1 cellular context compared by ENCODE assay signal in the genomic region with DNA sequence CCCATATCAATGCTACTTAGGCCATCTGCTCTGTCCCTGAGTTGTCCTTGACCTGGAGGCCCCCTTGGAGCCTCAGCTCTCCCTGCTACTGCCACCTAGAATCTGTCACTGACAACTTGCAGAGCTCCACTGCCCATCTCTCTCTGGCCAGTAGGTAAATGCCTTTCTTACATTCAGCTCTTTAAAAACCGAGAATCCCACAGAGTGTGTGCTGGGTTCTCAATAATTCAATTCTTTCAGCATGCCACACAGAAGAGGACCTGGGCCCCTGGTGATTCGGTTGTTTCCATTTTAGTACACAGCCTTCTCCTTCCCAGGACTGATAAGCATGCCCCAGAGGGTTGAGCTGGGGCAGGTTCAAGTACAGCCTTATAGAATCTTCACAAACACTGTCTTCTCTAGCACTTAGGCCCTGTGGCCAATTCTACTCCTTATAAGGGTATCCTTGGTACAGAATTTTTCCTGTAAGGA.
TF ChIP-seq lines count a peak whose summit lies in the region.

No MANE protein-coding gene starts in this region.

TF ChIP-seq in HepG2, 621 proteins besides CTCF, POLR2A, EP300 and RAD21 (continued from another document and continues in another):
- TF ChIP-seq, protein P1, sequence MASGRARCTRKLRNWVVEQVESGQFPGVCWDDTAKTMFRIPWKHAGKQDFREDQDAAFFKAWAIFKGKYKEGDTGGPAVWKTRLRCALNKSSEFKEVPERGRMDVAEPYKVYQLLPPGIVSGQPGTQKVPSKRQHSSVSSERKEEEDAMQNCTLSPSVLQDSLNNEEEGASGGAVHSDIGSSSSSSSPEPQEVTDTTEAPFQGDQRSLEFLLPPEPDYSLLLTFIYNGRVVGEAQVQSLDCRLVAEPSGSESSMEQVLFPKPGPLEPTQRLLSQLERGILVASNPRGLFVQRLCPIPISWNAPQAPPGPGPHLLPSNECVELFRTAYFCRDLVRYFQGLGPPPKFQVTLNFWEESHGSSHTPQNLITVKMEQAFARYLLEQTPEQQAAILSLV (CRISPR knock-in tag; IDR thresholded peaks at IDR 0.05; ENCODE audit: borderline replicate concordance), result no peak
- no peak for TF ChIP-seq REXO4 (CRISPR knock-in tag; IDR thresholded peaks at IDR 0.05; ENCODE audit: borderline replicate concordance)
- no peak for TF ChIP-seq ONECUT2 (CRISPR knock-in tag; IDR thresholded peaks at IDR 0.05)
- TF ChIP-seq SRY (CRISPR knock-in tag; IDR thresholded peaks at IDR 0.05), result no peak
- TF ChIP-seq, protein P2, sequence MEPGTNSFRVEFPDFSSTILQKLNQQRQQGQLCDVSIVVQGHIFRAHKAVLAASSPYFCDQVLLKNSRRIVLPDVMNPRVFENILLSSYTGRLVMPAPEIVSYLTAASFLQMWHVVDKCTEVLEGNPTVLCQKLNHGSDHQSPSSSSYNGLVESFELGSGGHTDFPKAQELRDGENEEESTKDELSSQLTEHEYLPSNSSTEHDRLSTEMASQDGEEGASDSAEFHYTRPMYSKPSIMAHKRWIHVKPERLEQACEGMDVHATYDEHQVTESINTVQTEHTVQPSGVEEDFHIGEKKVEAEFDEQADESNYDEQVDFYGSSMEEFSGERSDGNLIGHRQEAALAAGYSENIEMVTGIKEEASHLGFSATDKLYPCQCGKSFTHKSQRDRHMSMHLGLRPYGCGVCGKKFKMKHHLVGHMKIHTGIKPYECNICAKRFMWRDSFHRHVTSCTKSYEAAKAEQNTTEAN (CRISPR knock-in tag; conservative IDR thresholded peaks at IDR 0.05), result no peak
- TF ChIP-seq, protein P3, sequence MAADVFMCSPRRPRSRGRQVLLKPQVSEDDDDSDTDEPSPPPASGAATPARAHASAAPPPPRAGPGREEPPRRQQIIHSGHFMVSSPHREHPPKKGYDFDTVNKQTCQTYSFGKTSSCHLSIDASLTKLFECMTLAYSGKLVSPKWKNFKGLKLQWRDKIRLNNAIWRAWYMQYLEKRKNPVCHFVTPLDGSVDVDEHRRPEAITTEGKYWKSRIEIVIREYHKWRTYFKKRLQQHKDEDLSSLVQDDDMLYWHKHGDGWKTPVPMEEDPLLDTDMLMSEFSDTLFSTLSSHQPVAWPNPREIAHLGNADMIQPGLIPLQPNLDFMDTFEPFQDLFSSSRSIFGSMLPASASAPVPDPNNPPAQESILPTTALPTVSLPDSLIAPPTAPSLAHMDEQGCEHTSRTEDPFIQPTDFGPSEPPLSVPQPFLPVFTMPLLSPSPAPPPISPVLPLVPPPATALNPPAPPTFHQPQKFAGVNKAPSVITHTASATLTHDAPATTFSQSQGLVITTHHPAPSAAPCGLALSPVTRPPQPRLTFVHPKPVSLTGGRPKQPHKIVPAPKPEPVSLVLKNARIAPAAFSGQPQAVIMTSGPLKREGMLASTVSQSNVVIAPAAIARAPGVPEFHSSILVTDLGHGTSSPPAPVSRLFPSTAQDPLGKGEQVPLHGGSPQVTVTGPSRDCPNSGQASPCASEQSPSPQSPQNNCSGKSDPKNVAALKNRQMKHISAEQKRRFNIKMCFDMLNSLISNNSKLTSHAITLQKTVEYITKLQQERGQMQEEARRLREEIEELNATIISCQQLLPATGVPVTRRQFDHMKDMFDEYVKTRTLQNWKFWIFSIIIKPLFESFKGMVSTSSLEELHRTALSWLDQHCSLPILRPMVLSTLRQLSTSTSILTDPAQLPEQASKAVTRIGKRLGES (CRISPR knock-in tag; IDR thresholded peaks at IDR 0.05; ENCODE audit: borderline replicate concordance), result no peak
- no peak for TF ChIP-seq FOXK2 (IDR thresholded peaks at IDR 0.05)
- no peak for TF ChIP-seq SP4 (CRISPR knock-in tag; IDR thresholded peaks at IDR 0.05)
- TF ChIP-seq, protein P4, sequence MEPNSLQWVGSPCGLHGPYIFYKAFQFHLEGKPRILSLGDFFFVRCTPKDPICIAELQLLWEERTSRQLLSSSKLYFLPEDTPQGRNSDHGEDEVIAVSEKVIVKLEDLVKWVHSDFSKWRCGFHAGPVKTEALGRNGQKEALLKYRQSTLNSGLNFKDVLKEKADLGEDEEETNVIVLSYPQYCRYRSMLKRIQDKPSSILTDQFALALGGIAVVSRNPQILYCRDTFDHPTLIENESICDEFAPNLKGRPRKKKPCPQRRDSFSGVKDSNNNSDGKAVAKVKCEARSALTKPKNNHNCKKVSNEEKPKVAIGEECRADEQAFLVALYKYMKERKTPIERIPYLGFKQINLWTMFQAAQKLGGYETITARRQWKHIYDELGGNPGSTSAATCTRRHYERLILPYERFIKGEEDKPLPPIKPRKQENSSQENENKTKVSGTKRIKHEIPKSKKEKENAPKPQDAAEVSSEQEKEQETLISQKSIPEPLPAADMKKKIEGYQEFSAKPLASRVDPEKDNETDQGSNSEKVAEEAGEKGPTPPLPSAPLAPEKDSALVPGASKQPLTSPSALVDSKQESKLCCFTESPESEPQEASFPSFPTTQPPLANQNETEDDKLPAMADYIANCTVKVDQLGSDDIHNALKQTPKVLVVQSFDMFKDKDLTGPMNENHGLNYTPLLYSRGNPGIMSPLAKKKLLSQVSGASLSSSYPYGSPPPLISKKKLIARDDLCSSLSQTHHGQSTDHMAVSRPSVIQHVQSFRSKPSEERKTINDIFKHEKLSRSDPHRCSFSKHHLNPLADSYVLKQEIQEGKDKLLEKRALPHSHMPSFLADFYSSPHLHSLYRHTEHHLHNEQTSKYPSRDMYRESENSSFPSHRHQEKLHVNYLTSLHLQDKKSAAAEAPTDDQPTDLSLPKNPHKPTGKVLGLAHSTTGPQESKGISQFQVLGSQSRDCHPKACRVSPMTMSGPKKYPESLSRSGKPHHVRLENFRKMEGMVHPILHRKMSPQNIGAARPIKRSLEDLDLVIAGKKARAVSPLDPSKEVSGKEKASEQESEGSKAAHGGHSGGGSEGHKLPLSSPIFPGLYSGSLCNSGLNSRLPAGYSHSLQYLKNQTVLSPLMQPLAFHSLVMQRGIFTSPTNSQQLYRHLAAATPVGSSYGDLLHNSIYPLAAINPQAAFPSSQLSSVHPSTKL (CRISPR knock-in tag; IDR thresholded peaks at IDR 0.05), result peak; percentile 65
- TF ChIP-seq HDAC2 (CRISPR knock-in tag; IDR thresholded peaks at IDR 0.05), result peak; percentile 48; the same call in 1 of the 2 replicates
- TF ChIP-seq DPF2 (CRISPR knock-in tag; IDR thresholded peaks at IDR 0.05; ENCODE audit: borderline replicate concordance, low read depth), result 0 out of 2 replicates have a peak, but pooled peaks have one; percentile 41
- peak; percentile 62 for TF ChIP-seq GATAD2A (CRISPR knock-in tag; IDR thresholded peaks at IDR 0.05)
- no peak for TF ChIP-seq ISX (CRISPR knock-in tag; conservative IDR thresholded peaks at IDR 0.05)
- TF ChIP-seq ELF3 (CRISPR knock-in tag; IDR thresholded peaks at IDR 0.05), result no peak
- TF ChIP-seq ZNF253 (CRISPR knock-in tag; IDR thresholded peaks at IDR 0.05; ENCODE audit: borderline replicate concordance), result no peak
- TF ChIP-seq, protein P5, sequence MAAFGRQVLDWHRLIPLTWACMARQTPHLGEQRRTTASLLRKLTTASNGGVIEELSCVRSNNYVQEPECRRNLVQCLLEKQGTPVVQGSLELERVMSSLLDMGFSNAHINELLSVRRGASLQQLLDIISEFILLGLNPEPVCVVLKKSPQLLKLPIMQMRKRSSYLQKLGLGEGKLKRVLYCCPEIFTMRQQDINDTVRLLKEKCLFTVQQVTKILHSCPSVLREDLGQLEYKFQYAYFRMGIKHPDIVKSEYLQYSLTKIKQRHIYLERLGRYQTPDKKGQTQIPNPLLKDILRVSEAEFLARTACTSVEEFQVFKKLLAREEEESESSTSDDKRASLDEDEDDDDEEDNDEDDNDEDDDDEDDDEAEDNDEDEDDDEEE (CRISPR knock-in tag; IDR thresholded peaks at IDR 0.05), result no peak
- TF ChIP-seq, protein P6, sequence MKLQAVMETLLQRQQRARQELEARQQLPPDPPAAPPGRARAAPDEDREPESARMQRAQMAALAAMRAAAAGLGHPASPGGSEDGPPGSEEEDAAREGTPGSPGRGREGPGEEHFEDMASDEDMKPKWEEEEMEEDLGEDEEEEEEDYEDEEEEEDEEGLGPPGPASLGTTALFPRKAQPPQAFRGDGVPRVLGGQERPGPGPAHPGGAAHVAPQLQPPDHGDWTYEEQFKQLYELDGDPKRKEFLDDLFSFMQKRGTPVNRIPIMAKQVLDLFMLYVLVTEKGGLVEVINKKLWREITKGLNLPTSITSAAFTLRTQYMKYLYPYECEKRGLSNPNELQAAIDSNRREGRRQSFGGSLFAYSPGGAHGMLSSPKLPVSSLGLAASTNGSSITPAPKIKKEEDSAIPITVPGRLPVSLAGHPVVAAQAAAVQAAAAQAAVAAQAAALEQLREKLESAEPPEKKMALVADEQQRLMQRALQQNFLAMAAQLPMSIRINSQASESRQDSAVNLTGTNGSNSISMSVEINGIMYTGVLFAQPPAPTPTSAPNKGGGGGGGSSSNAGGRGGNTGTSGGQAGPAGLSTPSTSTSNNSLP (IDR thresholded peaks at IDR 0.05; ENCODE audit: low read depth, low read length), result no peak
- TF ChIP-seq ZNF160 (CRISPR knock-in tag; IDR thresholded peaks at IDR 0.05), result no peak
- TF ChIP-seq, protein P7, sequence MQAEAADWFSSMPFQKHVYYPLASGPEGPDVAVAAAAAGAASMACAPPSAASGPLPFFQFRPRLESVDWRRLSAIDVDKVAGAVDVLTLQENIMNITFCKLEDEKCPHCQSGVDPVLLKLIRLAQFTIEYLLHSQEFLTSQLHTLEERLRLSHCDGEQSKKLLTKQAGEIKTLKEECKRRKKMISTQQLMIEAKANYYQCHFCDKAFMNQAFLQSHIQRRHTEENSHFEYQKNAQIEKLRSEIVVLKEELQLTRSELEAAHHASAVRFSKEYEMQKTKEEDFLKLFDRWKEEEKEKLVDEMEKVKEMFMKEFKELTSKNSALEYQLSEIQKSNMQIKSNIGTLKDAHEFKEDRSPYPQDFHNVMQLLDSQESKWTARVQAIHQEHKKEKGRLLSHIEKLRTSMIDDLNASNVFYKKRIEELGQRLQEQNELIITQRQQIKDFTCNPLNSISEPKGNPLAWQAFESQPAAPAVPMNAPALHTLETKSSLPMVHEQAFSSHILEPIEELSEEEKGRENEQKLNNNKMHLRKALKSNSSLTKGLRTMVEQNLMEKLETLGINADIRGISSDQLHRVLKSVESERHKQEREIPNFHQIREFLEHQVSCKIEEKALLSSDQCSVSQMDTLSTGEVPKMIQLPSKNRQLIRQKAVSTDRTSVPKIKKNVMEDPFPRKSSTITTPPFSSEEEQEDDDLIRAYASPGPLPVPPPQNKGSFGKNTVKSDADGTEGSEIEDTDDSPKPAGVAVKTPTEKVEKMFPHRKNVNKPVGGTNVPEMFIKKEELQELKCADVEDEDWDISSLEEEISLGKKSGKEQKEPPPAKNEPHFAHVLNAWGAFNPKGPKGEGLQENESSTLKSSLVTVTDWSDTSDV (CRISPR knock-in tag; IDR thresholded peaks at IDR 0.05), result no peak
- TF ChIP-seq, protein P8, sequence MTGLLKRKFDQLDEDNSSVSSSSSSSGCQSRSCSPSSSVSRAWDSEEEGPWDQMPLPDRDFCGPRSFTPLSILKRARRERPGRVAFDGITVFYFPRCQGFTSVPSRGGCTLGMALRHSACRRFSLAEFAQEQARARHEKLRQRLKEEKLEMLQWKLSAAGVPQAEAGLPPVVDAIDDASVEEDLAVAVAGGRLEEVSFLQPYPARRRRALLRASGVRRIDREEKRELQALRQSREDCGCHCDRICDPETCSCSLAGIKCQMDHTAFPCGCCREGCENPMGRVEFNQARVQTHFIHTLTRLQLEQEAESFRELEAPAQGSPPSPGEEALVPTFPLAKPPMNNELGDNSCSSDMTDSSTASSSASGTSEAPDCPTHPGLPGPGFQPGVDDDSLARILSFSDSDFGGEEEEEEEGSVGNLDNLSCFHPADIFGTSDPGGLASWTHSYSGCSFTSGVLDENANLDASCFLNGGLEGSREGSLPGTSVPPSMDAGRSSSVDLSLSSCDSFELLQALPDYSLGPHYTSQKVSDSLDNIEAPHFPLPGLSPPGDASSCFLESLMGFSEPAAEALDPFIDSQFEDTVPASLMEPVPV (CRISPR knock-in tag; IDR thresholded peaks at IDR 0.05), result no peak
- TF ChIP-seq ZNF891 (CRISPR knock-in tag; IDR thresholded peaks at IDR 0.05), result no peak
- TF ChIP-seq, protein P9, sequence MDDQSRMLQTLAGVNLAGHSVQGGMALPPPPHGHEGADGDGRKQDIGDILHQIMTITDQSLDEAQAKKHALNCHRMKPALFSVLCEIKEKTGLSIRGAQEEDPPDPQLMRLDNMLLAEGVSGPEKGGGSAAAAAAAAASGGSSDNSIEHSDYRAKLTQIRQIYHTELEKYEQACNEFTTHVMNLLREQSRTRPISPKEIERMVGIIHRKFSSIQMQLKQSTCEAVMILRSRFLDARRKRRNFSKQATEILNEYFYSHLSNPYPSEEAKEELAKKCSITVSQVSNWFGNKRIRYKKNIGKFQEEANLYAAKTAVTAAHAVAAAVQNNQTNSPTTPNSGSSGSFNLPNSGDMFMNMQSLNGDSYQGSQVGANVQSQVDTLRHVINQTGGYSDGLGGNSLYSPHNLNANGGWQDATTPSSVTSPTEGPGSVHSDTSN (CRISPR knock-in tag; IDR thresholded peaks at IDR 0.05; ENCODE audit: borderline replicate concordance), result no peak
- TF ChIP-seq, protein P10, sequence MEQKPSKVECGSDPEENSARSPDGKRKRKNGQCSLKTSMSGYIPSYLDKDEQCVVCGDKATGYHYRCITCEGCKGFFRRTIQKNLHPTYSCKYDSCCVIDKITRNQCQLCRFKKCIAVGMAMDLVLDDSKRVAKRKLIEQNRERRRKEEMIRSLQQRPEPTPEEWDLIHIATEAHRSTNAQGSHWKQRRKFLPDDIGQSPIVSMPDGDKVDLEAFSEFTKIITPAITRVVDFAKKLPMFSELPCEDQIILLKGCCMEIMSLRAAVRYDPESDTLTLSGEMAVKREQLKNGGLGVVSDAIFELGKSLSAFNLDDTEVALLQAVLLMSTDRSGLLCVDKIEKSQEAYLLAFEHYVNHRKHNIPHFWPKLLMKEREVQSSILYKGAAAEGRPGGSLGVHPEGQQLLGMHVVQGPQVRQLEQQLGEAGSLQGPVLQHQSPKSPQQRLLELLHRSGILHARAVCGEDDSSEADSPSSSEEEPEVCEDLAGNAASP (CRISPR knock-in tag; IDR thresholded peaks at IDR 0.05; ENCODE audit: borderline replicate concordance), result peak; percentile 95
- TF ChIP-seq, protein P11, sequence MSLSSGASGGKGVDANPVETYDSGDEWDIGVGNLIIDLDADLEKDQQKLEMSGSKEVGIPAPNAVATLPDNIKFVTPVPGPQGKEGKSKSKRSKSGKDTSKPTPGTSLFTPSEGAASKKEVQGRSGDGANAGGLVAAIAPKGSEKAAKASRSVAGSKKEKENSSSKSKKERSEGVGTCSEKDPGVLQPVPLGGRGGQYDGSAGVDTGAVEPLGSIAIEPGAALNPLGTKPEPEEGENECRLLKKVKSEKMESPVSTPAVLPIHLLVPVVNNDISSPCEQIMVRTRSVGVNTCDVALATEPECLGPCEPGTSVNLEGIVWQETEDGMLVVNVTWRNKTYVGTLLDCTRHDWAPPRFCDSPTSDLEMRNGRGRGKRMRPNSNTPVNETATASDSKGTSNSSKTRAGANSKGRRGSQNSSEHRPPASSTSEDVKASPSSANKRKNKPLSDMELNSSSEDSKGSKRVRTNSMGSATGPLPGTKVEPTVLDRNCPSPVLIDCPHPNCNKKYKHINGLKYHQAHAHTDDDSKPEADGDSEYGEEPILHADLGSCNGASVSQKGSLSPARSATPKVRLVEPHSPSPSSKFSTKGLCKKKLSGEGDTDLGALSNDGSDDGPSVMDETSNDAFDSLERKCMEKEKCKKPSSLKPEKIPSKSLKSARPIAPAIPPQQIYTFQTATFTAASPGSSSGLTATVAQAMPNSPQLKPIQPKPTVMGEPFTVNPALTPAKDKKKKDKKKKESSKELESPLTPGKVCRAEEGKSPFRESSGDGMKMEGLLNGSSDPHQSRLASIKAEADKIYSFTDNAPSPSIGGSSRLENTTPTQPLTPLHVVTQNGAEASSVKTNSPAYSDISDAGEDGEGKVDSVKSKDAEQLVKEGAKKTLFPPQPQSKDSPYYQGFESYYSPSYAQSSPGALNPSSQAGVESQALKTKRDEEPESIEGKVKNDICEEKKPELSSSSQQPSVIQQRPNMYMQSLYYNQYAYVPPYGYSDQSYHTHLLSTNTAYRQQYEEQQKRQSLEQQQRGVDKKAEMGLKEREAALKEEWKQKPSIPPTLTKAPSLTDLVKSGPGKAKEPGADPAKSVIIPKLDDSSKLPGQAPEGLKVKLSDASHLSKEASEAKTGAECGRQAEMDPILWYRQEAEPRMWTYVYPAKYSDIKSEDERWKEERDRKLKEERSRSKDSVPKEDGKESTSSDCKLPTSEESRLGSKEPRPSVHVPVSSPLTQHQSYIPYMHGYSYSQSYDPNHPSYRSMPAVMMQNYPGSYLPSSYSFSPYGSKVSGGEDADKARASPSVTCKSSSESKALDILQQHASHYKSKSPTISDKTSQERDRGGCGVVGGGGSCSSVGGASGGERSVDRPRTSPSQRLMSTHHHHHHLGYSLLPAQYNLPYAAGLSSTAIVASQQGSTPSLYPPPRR (CRISPR knock-in tag; IDR thresholded peaks at IDR 0.05; ENCODE audit: borderline replicate concordance), result no peak
